10 cellular contexts compared by ENCODE assay signal in the genomic region with DNA sequence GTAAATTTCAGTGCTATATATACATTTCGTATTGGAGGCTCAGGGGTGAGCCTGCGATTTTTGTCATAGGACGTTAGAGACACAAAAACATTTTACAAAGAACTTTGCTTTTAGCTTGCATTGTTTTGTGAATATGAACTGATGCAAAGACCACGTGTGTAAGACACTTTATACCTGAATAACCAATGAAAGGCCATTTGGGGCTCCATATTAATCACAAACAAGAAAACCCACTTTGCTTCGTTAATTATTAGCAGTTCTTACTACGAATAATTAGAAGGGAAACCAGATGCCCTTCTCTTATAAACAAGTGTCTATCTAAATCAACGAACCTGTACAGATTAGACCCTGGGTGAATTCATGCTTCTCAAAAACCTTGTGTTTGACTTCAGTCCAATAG. TPM values are rescaled to one million over a fixed set of nuclear protein-coding genes. Genes with fewer than 3 reads are reported as not detected.
DNase-seq lines count a peak whose midpoint lies in the region; ATAC-seq and TF ChIP-seq lines count a peak whose summit lies in the region.
"Had no signal": no experiment of that assay in that cellular context is flagged by ENCODE, and none has a peak within 500 bp of the region (broad histone marks: within the 10 kb centered on the region; RNA-seq: fewer than 3 reads in every experiment).

No MANE protein-coding gene starts in this region.

- H3K4me3 ChIP-seq in right atrium auricular region: peak overlapping the region; percentile 41 to 55
- H3K4me3 ChIP-seq in neural progenitor cell: peak overlapping the region; percentile 79
- H3K4me3 ChIP-seq in vagina: peak overlapping the region; percentile 41 to 50

- H3K4me1 ChIP-seq in right atrium auricular region: peaks cover 0 to 8% of the 10 kb centered on the region in 2 donors
- no peaks in the 10 kb centered on the region for H3K4me1 ChIP-seq in foreskin keratinocyte
- H3K4me1 ChIP-seq in neural progenitor cell: peaks cover 16% of the 10 kb centered on the region
- no peaks in the 10 kb centered on the region for H3K4me1 ChIP-seq in vagina

- H3K36me3 ChIP-seq in right atrium auricular region (no peaks in the 10 kb centered on the region), neural progenitor cell (no peaks in the 10 kb centered on the region), vagina (no peaks in the 10 kb centered on the region)

- peak overlapping the region; percentile 54 to 75 for H3K27ac ChIP-seq in right atrium auricular region
- H3K27ac ChIP-seq in foreskin keratinocyte: peak overlapping the region; percentile 2
- H3K27ac ChIP-seq in neural progenitor cell: no peak overlapping the region
- peak overlapping the region; percentile 83 for H3K27ac ChIP-seq in vagina

- peaks cover 6% of the 10 kb centered on the region for H3K4me1 Mint-ChIP-seq in neural progenitor cell

- TF ChIP-seq CTCF in right atrium auricular region (IDR thresholded peaks at IDR 0.05) (no peak), foreskin keratinocyte (conservative IDR thresholded peaks at IDR 0.05) (no peak), neural progenitor cell (IDR thresholded peaks at IDR 0.05) (no peak), vagina (IDR thresholded peaks at IDR 0.05) (no peak)

- peak overlapping the region; percentile 99 for H3K4me3 Mint-ChIP-seq in neural progenitor cell

- H3K9ac ChIP-seq in neural progenitor cell: peak overlapping the region; percentile 61

- no peak for TF ChIP-seq POLR2A in vagina (IDR thresholded peaks at IDR 0.05)

- H3K36me3 Mint-ChIP-seq in neural progenitor cell: peaks cover 26% of the 10 kb centered on the region

- H3K79me2 ChIP-seq in neural progenitor cell (ENCODE audit: low read depth): peaks cover 64% of the 10 kb centered on the region

- no peak for ATAC-seq in left ventricle myocardium superior
- no peak for ATAC-seq in foreskin keratinocyte
- ATAC-seq in HG02973 (IDR thresholded peaks at IDR 0.05; ENCODE audit: unreplicated experiment): no peak
- ATAC-seq: Panc1 had no signal

- H3K27me3 Mint-ChIP-seq in neural progenitor cell (ENCODE audit: insufficient read depth, low read depth): peaks cover 4% of the 10 kb centered on the region

- DNase-seq in right atrium auricular region (ENCODE audit: low spot score) (no peak), left ventricle myocardium superior (no peak), foreskin keratinocyte (no peak), neural progenitor cell (ENCODE audit: low spot score) (no peak), vagina (ENCODE audit: extremely low spot score in 2 of 2) (no peak), DMS53 treated with DMSO at 0.1 percent for 48 hours (lab: John Stamatoyannopoulos, UW; ENCODE audit: unreplicated experiment) (no peak)
- DNase-seq in activated effector memory CD4-positive, alpha-beta T cell treated with Interleukin-2 at 50 U/mL for 16 hours: no peak
- DNase-seq: occipital lobe had no signal

- peak overlapping the region; percentile 87 for H3K4me2 ChIP-seq in neural progenitor cell

- peaks cover 0 to 4% of the 10 kb centered on the region in 2 donors for H3K27me3 ChIP-seq in right atrium auricular region
- H3K27me3 ChIP-seq in foreskin keratinocyte: no peaks in the 10 kb centered on the region
- no peaks in the 10 kb centered on the region for H3K27me3 ChIP-seq in neural progenitor cell
- H3K27me3 ChIP-seq in vagina: no peaks in the 10 kb centered on the region

- peaks cover 0 to 18% of the 10 kb centered on the region in 2 donors for H3K9me3 ChIP-seq in right atrium auricular region
- H3K9me3 ChIP-seq in neural progenitor cell (ENCODE audit: low read depth): no peaks in the 10 kb centered on the region
- no peaks in the 10 kb centered on the region for H3K9me3 ChIP-seq in vagina

- no peaks in the 10 kb centered on the region for H4K20me1 ChIP-seq in neural progenitor cell (ENCODE audit: low read depth)

- H2AFZ ChIP-seq in neural progenitor cell (replicated peaks): peak overlapping the region; percentile 93

- intact Hi-C loops in left ventricle myocardium superior (cut with micrococcal nuclease) (no loop called here), vagina (cut with DNase I) (no loop called here)

- peaks cover 40% of the 10 kb centered on the region for H3K9me3 Mint-ChIP-seq in neural progenitor cell

- H3K27ac Mint-ChIP-seq in neural progenitor cell: peak overlapping the region; percentile 95

- H3F3A ChIP-seq in neural progenitor cell (ENCODE audit: low read depth): peaks cover 27% of the 10 kb centered on the region

RNA-seq across cellular contexts. Expression of a gene that starts 1.1 kb away (rescaled TPM):
- 10 to 100 TPM in 1 of 2 donors, 1 to 10 TPM in 1; 9.6 to 36.7 TPM for total RNA-seq in right atrium auricular region
- total RNA-seq in left ventricle myocardium superior: 27.5 TPM
- 3.5 and 6.1 TPM in 2 replicates for total RNA-seq in foreskin keratinocyte
- polyA plus RNA-seq in foreskin keratinocyte: 1.7 and 3.4 TPM in 2 replicates
- 24.7 and 25.7 TPM in 2 replicates for total RNA-seq in neural progenitor cell (ENCODE audit: low replicate concordance)
- total RNA-seq in vagina: 12.3 TPM
